Comparison of ENCODE assay signal across 13 cellular contexts in genomic region chr2:25799301-25799700, GRCh38.
"Had no signal": no experiment of that assay in that cellular context is flagged by ENCODE, and none has a peak within 500 bp of the region (broad histone marks: within the 10 kb centered on the region; RNA-seq: fewer than 3 reads in every experiment).

No MANE protein-coding gene starts in this region.

- H3K9me3 Mint-ChIP-seq: stimulated activated memory B cell treated with anti-CD40 and anti-IgM and Interleukin-4, amounts not matched to agents 10 μg/mL and 1 μg/mL and 100 μg/mL, for 72 hours had no signal

- H3K4me3 ChIP-seq: cardiac muscle cell, tibial nerve, uterus had no signal

- ATAC-seq: stimulated activated memory B cell treated with anti-CD40 and anti-IgM and Interleukin-4, amounts not matched to agents 10 μg/mL and 1 μg/mL and 100 μg/mL, for 72 hours; WTC11 had no signal

- H3K27me3 Mint-ChIP-seq: stimulated activated memory B cell treated with anti-CD40 and anti-IgM and Interleukin-4, amounts not matched to agents 10 μg/mL and 1 μg/mL and 100 μg/mL, for 72 hours had no signal

- H3K27me3 ChIP-seq: cardiac muscle cell, tibial nerve, uterus had no signal

- H3K4me1 ChIP-seq: parathyroid adenoma, uterus had no signal

- FAIRE-seq: islet of Langerhans had no signal

- DNase-seq: activated CD4-positive, alpha-beta T cell treated with anti-CD3 and anti-CD28 coated beads for 4 hours; activated gamma-delta T cell treated with Interleukin-2 at 50 U/mL for 16 hours; endodermal cell; midbrain; retina; SK-N-SH; uterus had no signal

- H3K27ac Mint-ChIP-seq: endodermal cell; stimulated activated memory B cell treated with anti-CD40 and anti-IgM and Interleukin-4, amounts not matched to agents 10 μg/mL and 1 μg/mL and 100 μg/mL, for 72 hours; WTC11 had no signal

- H3K27ac ChIP-seq: cardiac muscle cell, parathyroid adenoma, tibial nerve, uterus had no signal

- H3K4me3 Mint-ChIP-seq: endodermal cell; stimulated activated memory B cell treated with anti-CD40 and anti-IgM and Interleukin-4, amounts not matched to agents 10 μg/mL and 1 μg/mL and 100 μg/mL, for 72 hours; WTC11 had no signal

- H3K36me3 ChIP-seq: uterus had no signal

- H3K9me3 ChIP-seq: SK-N-SH, tibial nerve, uterus had no signal
